ENCODE assay signal across 1 cellular context in genomic region chr2:32356735-32357544, GRCh38.
TF ChIP-seq lines count a peak whose summit lies in the region.

BIRC6 (plus strand) TSS chr2:32357023; CDS start chr2:32357162, 139 bp downstream.

TF ChIP-seq in HEK293, 187 proteins besides CTCF, POLR2A, EP300 and RAD21 (continued from another document and continues in another):
- peak; percentile 59 for TF ChIP-seq ZNF629 (tag by site-specific recombination; IDR thresholded peaks at IDR 0.05)
- no peak for TF ChIP-seq ZNF521 (tag by site-specific recombination; IDR thresholded peaks at IDR 0.05)
- TF ChIP-seq ZBTB49 (tag by site-specific recombination; IDR thresholded peaks at IDR 0.05; ENCODE audit: low read depth): no peak
- no peak for TF ChIP-seq ZNF214 (tag by site-specific recombination; IDR thresholded peaks at IDR 0.05; ENCODE audit: borderline replicate concordance)
- TF ChIP-seq SCRT2 (tag by site-specific recombination; IDR thresholded peaks at IDR 0.05): no peak
- no peak for TF ChIP-seq ZNF146 (tag by site-specific recombination; IDR thresholded peaks at IDR 0.05)
- TF ChIP-seq ZNF37A (tag by site-specific recombination; IDR thresholded peaks at IDR 0.05): no peak
- no peak for TF ChIP-seq ZNF768 (tag by site-specific recombination; IDR thresholded peaks at IDR 0.05)
- TF ChIP-seq ZBTB7A (tag by site-specific recombination; IDR thresholded peaks at IDR 0.05; ENCODE audit: low read depth): no peak
- no peak for TF ChIP-seq ZNF426 (tag by site-specific recombination; IDR thresholded peaks at IDR 0.05)
- peak; percentile 64 for TF ChIP-seq PRDM10 (tag by site-specific recombination; IDR thresholded peaks at IDR 0.05)
- TF ChIP-seq ZNF266 (tag by site-specific recombination; IDR thresholded peaks at IDR 0.05; ENCODE audit: low read depth): no peak
- TF ChIP-seq ZNF292 (tag by site-specific recombination; IDR thresholded peaks at IDR 0.05; ENCODE audit: borderline replicate concordance, low read depth): no peak
- no peak for TF ChIP-seq ZBTB6 (tag by site-specific recombination; IDR thresholded peaks at IDR 0.05)
- no peak for TF ChIP-seq TSHZ1 (tag by site-specific recombination; IDR thresholded peaks at IDR 0.05; ENCODE audit: borderline replicate concordance)
- TF ChIP-seq ZNF121 (tag by site-specific recombination; IDR thresholded peaks at IDR 0.05): 0 out of 2 replicates have a peak, but pooled peaks have one; percentile 25
- TF ChIP-seq ZNF473 (tag by site-specific recombination; IDR thresholded peaks at IDR 0.05): no peak
- no peak for TF ChIP-seq ZBTB10 (tag by site-specific recombination; IDR thresholded peaks at IDR 0.05)
- no peak for TF ChIP-seq TRIM28 (IDR thresholded peaks at IDR 0.05; ENCODE audit: borderline replicate concordance, low read length)
- no peak for TF ChIP-seq ZNF148 (tag by site-specific recombination; IDR thresholded peaks at IDR 0.05; ENCODE audit: borderline replicate concordance)
- no peak; the same call in 1 of the 2 replicates for TF ChIP-seq KLF16 (tag by site-specific recombination; IDR thresholded peaks at IDR 0.05)
- TF ChIP-seq ZNF513 (tag by site-specific recombination; IDR thresholded peaks at IDR 0.05): no peak
- TF ChIP-seq SP3 (tag by site-specific recombination; IDR thresholded peaks at IDR 0.05): peak; percentile 83
- TF ChIP-seq ZNF843 (tag by site-specific recombination; IDR thresholded peaks at IDR 0.05): no peak
- TF ChIP-seq BCL11B (tag by site-specific recombination; IDR thresholded peaks at IDR 0.05; ENCODE audit: low read depth): 0 out of 2 replicates have a peak, but pooled peaks have one; percentile 36
- no peak for TF ChIP-seq ZNF354C (tag by site-specific recombination; IDR thresholded peaks at IDR 0.05; ENCODE audit: borderline replicate concordance, low read depth)
- TF ChIP-seq ZNF280D (tag by site-specific recombination; IDR thresholded peaks at IDR 0.05): no peak
- TF ChIP-seq REPIN1 (tag by site-specific recombination; IDR thresholded peaks at IDR 0.05; ENCODE audit: low read depth): no peak
- no peak for TF ChIP-seq ZNF23 (tag by site-specific recombination; IDR thresholded peaks at IDR 0.05; ENCODE audit: borderline replicate concordance)
- peak; percentile 60; the same call in 1 of the 2 replicates for TF ChIP-seq ZFP69B (tag by site-specific recombination; IDR thresholded peaks at IDR 0.05)
- TF ChIP-seq GLI4 (tag by site-specific recombination; IDR thresholded peaks at IDR 0.05): no peak
- peak; percentile 98 for TF ChIP-seq ZBTB17 (tag by site-specific recombination; IDR thresholded peaks at IDR 0.05)
- no peak for TF ChIP-seq ZNF707 (tag by site-specific recombination; IDR thresholded peaks at IDR 0.05)
- TF ChIP-seq ZBTB26 (tag by site-specific recombination; optimal IDR thresholded peaks at IDR 0.05): peak; percentile 88
- no peak for TF ChIP-seq ZNF549 (tag by site-specific recombination; IDR thresholded peaks at IDR 0.05)
- TF ChIP-seq ZEB2 (tag by site-specific recombination; IDR thresholded peaks at IDR 0.05): peak; percentile 67; the same call in 1 of the 2 replicates
